In genomic region chr10:86600296-86600695, GRCh38 we compare ENCODE assay signal across 19 cellular contexts. TPM values are rescaled to one million over a fixed set of nuclear protein-coding genes. Genes with fewer than 3 reads are reported as not detected.
A peak's percentile ranks its signal among the peaks of the same experiment; 100 is the strongest.
DNase-seq lines count a peak whose midpoint lies in the region; ATAC-seq, FAIRE-seq and TF ChIP-seq lines count a peak whose summit lies in the region.
"Had no signal": no experiment of that assay in that cellular context is flagged by ENCODE, and none has a peak within 500 bp of the region (broad histone marks: within the 10 kb centered on the region; RNA-seq: fewer than 3 reads in every experiment).

No MANE protein-coding gene starts in this region.

- TF ChIP-seq POLR2A in HepG2 (IDR thresholded peaks at IDR 0.05; ENCODE audit: insufficient read depth in 1 of 2, low read depth in 2 of 2, low read length in 2 of 2) (no peak), right lobe of liver (IDR thresholded peaks at IDR 0.05) (no peak)

- no peaks in the 10 kb centered on the region for H3K79me2 ChIP-seq in HepG2 (ENCODE audit: insufficient read depth, low read length)
- no peaks in the 10 kb centered on the region for H3K79me2 ChIP-seq in neural progenitor cell (ENCODE audit: low read depth)

- H3K4me3 Mint-ChIP-seq in neural progenitor cell = no peak overlapping the region
- no peak overlapping the region for H3K4me3 Mint-ChIP-seq in activated CD4-positive, alpha-beta memory T cell treated with anti-CD3 and anti-CD28 coated beads, Interleukin-2, amount 10 ng/mL, durations not matched to agents 7 days and 5 days
- H3K4me3 Mint-ChIP-seq: CD8-positive, alpha-beta memory T cell; HFFc6 had no signal

- TF ChIP-seq RAD21 in HepG2 (CRISPR knock-in tag; IDR thresholded peaks at IDR 0.05) = no peak

- POLR2A ChIA-PET in HepG2 (lab: Yijun Ruan, JAX) = no interaction called here
- POLR2A ChIA-PET in activated CD4-positive, alpha-beta memory T cell treated with anti-CD3 and anti-CD28 coated beads, Interleukin-2, amount 10 ng/mL, durations not matched to agents 7 days and 5 days (lab: Charles Lee) = no interaction called here

- no peaks in the 10 kb centered on the region for H3K9me3 ChIP-seq in HepG2 (ENCODE audit: low read length)
- H3K9me3 ChIP-seq in right lobe of liver = no peaks in the 10 kb centered on the region
- H3K9me3 ChIP-seq in neural progenitor cell (ENCODE audit: low read depth) = no peaks in the 10 kb centered on the region
- H3K9me3 ChIP-seq: SJSA1 had no signal

- peak overlapping the region; percentile 51 for H3K4me2 ChIP-seq in HepG2 (ENCODE audit: low read depth, low read length)
- H3K4me2 ChIP-seq in neural progenitor cell = no peak overlapping the region

- no peak overlapping the region for H3K4me3 ChIP-seq in HepG2 (replicated peaks in 1 of 3; ENCODE audit: insufficient read depth in 1 of 3, low read depth in 2 of 3, low read length in 3 of 3)
- H3K4me3 ChIP-seq in right lobe of liver = no peak overlapping the region
- H3K4me3 ChIP-seq in neural progenitor cell = no peak overlapping the region
- H3K4me3 ChIP-seq: BLaER1 treated with 17β-estradiol and CSF1 and Interleukin-3, amounts not matched to agents 10 nM and 100 nM; SJSA1 had no signal

- H3K36me3 ChIP-seq in HepG2 (replicated peaks in 1 of 2; ENCODE audit: control insufficient read depth in 1 of 2, insufficient read depth in 2 of 2, low read length in 2 of 2) (no peaks in the 10 kb centered on the region), right lobe of liver (no peaks in the 10 kb centered on the region), neural progenitor cell (no peaks in the 10 kb centered on the region)
- H3K36me3 ChIP-seq: BLaER1 treated with 17β-estradiol and CSF1 and Interleukin-3, amounts not matched to agents 10 nM and 100 nM; SJSA1 had no signal

- H3K36me3 Mint-ChIP-seq in neural progenitor cell = no peaks in the 10 kb centered on the region
- H3K36me3 Mint-ChIP-seq in activated CD4-positive, alpha-beta memory T cell treated with anti-CD3 and anti-CD28 coated beads, Interleukin-2, amount 10 ng/mL, durations not matched to agents 7 days and 5 days (ENCODE audit: low read depth) = no peaks in the 10 kb centered on the region
- H3K36me3 Mint-ChIP-seq: CD8-positive, alpha-beta memory T cell had no signal

- CTCF ChIA-PET in HepG2 (lab: Yijun Ruan, JAX; ENCODE audit: low intra/inter-chr PET ratio, low total read pairs) = no interaction called here
- CTCF ChIA-PET in activated CD4-positive, alpha-beta memory T cell treated with anti-CD3 and anti-CD28 coated beads, Interleukin-2, amount 10 ng/mL, durations not matched to agents 7 days and 5 days (lab: Charles Lee) = no interaction called here

- peaks cover 8% of the 10 kb centered on the region for H3K4me1 Mint-ChIP-seq in neural progenitor cell
- H3K4me1 Mint-ChIP-seq in activated CD4-positive, alpha-beta memory T cell treated with anti-CD3 and anti-CD28 coated beads, Interleukin-2, amount 10 ng/mL, durations not matched to agents 7 days and 5 days = no peaks in the 10 kb centered on the region
- H3K4me1 Mint-ChIP-seq: CD8-positive, alpha-beta memory T cell had no signal

- H3K9ac ChIP-seq in HepG2 (ENCODE audit: insufficient read depth, low read depth, low read length) = no peak overlapping the region
- H3K9ac ChIP-seq in neural progenitor cell = no peak overlapping the region
- H3K9ac ChIP-seq: BLaER1 treated with 17β-estradiol and CSF1 and Interleukin-3, amounts not matched to agents 10 nM and 100 nM had no signal

- no peak for DNase-seq in HepG2 (ENCODE audit: low spot score)
- DNase-seq in right lobe of liver = no peak
- DNase-seq in RPMI7951 (ENCODE audit: low read depth) = peak; percentile 12
- no peak for DNase-seq in neural progenitor cell (ENCODE audit: low spot score)
- no peak for DNase-seq in HuH-7.5 (ENCODE audit: low spot score)
- no peak for DNase-seq in caudate nucleus (lab: John Stamatoyannopoulos, UW)
- no peak for DNase-seq in activated CD4-positive, alpha-beta memory T cell treated with anti-CD3 and anti-CD28 coated beads, Interleukin-2, amount 10 ng/mL, durations not matched to agents 7 days and 5 days
- no peak for DNase-seq in activated T-cell treated with anti-CD3 and anti-CD28 coated beads, Interleukin-2, amount 50 U/mL, for 48 hours
- DNase-seq: CD8-positive, alpha-beta memory T cell; DMS79 treated with DMSO at 0.1 percent for 48 hours; HFFc6; NCI-H187; NCI-H345; NCI-H526 treated with DMSO at 0.1 percent for 48 hours had no signal

- in situ Hi-C loops in HepG2 (cut with HindIII; ENCODE audit: extremely low pct_ligation_motif_present, low pct_unique_long_range_greater_than_20kb) = no loop called here

- 60% methylated on average over 2 of the region's 2 CpGs for WGBS in HepG2 (ENCODE audit: low lambda C conversion rate)
- WGBS in right lobe of liver (ENCODE audit: insufficient coverage, low coverage, low lambda C conversion rate, missing lambda C conversion rate) = 100% methylated on average over 1 of the region's 2 CpGs

- H3K27me3 ChIP-seq in HepG2 (ENCODE audit: control insufficient read depth in 1 of 2, insufficient read depth in 2 of 2, low read length in 2 of 2) (no peaks in the 10 kb centered on the region; a peak in 2 of 5 replicates), right lobe of liver (no peaks in the 10 kb centered on the region), neural progenitor cell (no peaks in the 10 kb centered on the region)
- H3K27me3 ChIP-seq: BLaER1 treated with 17β-estradiol and CSF1 and Interleukin-3, amounts not matched to agents 10 nM and 100 nM; SJSA1 had no signal

- BruUV-seq in HepG2 (replicated peaks; lab: Mats Ljungman, UMichigan) = no TSS peak

- TF ChIP-seq CTCF in HepG2 (CRISPR knock-in tag; IDR thresholded peaks at IDR 0.05) = no peak
- no peak for TF ChIP-seq CTCF in right lobe of liver (IDR thresholded peaks at IDR 0.05)
- no peak for TF ChIP-seq CTCF in neural progenitor cell (IDR thresholded peaks at IDR 0.05)

- H3K27ac ChIP-seq in HepG2 (ENCODE audit: extremely low read length, insufficient read depth, low read length) (no peak overlapping the region), right lobe of liver (no peak overlapping the region), neural progenitor cell (no peak overlapping the region), caudate nucleus (ENCODE audit: low read depth, low read length) (no peak overlapping the region)
- H3K27ac ChIP-seq: BLaER1 treated with 17β-estradiol and CSF1 and Interleukin-3, amounts not matched to agents 10 nM and 100 nM; SJSA1 had no signal

- H3K9me3 Mint-ChIP-seq in neural progenitor cell = no peaks in the 10 kb centered on the region
- no peaks in the 10 kb centered on the region for H3K9me3 Mint-ChIP-seq in activated CD4-positive, alpha-beta memory T cell treated with anti-CD3 and anti-CD28 coated beads, Interleukin-2, amount 10 ng/mL, durations not matched to agents 7 days and 5 days
- H3K9me3 Mint-ChIP-seq: CD8-positive, alpha-beta memory T cell; HFFc6 had no signal

- FAIRE-seq in HepG2 (lab: Jason Lieb, UNC) = no peak
- FAIRE-seq: D721Med, G401.6 had no signal

- H2AFZ ChIP-seq in HepG2 (ENCODE audit: low read length) (no peak overlapping the region), neural progenitor cell (replicated peaks) (peak overlapping the region; percentile 75)

- H4K20me1 ChIP-seq in HepG2 (ENCODE audit: insufficient read depth, low read length) = no peaks in the 10 kb centered on the region
- no peaks in the 10 kb centered on the region for H4K20me1 ChIP-seq in neural progenitor cell (ENCODE audit: low read depth)
- H4K20me1 ChIP-seq: BLaER1 treated with 17β-estradiol and CSF1 and Interleukin-3, amounts not matched to agents 10 nM and 100 nM had no signal

- intact Hi-C loops in HepG2 (cut with micrococcal nuclease; ENCODE audit: unreplicated experiment) = no loop called here
- intact Hi-C loops in right lobe of liver (cut with DNase I) = no loop called here

- TF ChIP-seq EP300 in HepG2 (IDR thresholded peaks at IDR 0.05; ENCODE audit: low read depth in 2 of 2, low read length in 2 of 2) (no peak), HepG2 (CRISPR knock-in tag; IDR thresholded peaks at IDR 0.05; ENCODE audit: borderline replicate concordance) (no peak)

- no peak overlapping the region for H3K27ac Mint-ChIP-seq in neural progenitor cell
- H3K27ac Mint-ChIP-seq in activated CD4-positive, alpha-beta memory T cell treated with anti-CD3 and anti-CD28 coated beads, Interleukin-2, amount 10 ng/mL, durations not matched to agents 7 days and 5 days = no peak overlapping the region
- H3K27ac Mint-ChIP-seq: HFFc6 had no signal

- ATAC-seq in HepG2 (no peak), right lobe of liver (no peak)

- peaks cover 41% of the 10 kb centered on the region for H3K4me1 ChIP-seq in HepG2 (ENCODE audit: insufficient read depth, low read length)
- H3K4me1 ChIP-seq in right lobe of liver = peaks cover 0 to 20% (median 2%) of the 10 kb centered on the region in 4 donors
- H3K4me1 ChIP-seq in neural progenitor cell = peaks cover 10% of the 10 kb centered on the region

- H3K27me3 Mint-ChIP-seq in neural progenitor cell (ENCODE audit: insufficient read depth, low read depth) = peaks cover 3% of the 10 kb centered on the region
- peaks cover 5% of the 10 kb centered on the region for H3K27me3 Mint-ChIP-seq in activated CD4-positive, alpha-beta memory T cell treated with anti-CD3 and anti-CD28 coated beads, Interleukin-2, amount 10 ng/mL, durations not matched to agents 7 days and 5 days

- no peaks in the 10 kb centered on the region for H3F3A ChIP-seq in neural progenitor cell (ENCODE audit: low read depth)

RNA-seq across cellular contexts. Expression of gene OPN4, which starts 54.1 kb away (rescaled TPM):
- total RNA-seq in HepG2 (2016; rRNA removed; fragmentation: Illumina TruSeq; extraction: Trizol) (not detected in 2 replicates), right lobe of liver (not detected), neural progenitor cell (ENCODE audit: low replicate concordance) (not detected in 2 replicates)
- not detected in 2 replicates for total RNA-seq in HepG2 (2016; cell fraction: cytosol; rRNA removed; fragmentation: Illumina TruSeq; extraction: Trizol; ENCODE audit: low read depth)
- not detected in 2 replicates for total RNA-seq in HepG2 (2016; cell fraction: insoluble cytoplasmic fraction; rRNA removed; fragmentation: Illumina TruSeq; extraction: Trizol)
- total RNA-seq in HepG2 (2016; cell fraction: membrane; rRNA removed; fragmentation: Illumina TruSeq; extraction: Trizol) = not detected in 2 replicates
- total RNA-seq in HepG2 (2016; cell fraction: nucleus; rRNA removed; fragmentation: Illumina TruSeq; extraction: Trizol) = not detected in 2 replicates
- polyA plus RNA-seq in HepG2 (2011; rRNA removed) = not detected in 2 replicates
- polyA plus RNA-seq in HepG2 (2011; cell fraction: cytosol; rRNA removed) = not detected in 2 replicates
- not detected in 2 replicates for polyA plus RNA-seq in HepG2 (2011; cell fraction: nucleus; rRNA removed)
- not detected in 2 replicates for polyA plus RNA-seq in HepG2 (2012)
- polyA plus RNA-seq in HepG2 (2016; cell fraction: cytosol; fragmentation: Illumina TruSeq; extraction: Trizol; ENCODE audit: low read depth) = not detected in 2 replicates
- not detected in 2 replicates for polyA plus RNA-seq in HepG2 (2016; cell fraction: insoluble cytoplasmic fraction; fragmentation: Illumina TruSeq; extraction: Trizol; ENCODE audit: low read depth)
- polyA plus RNA-seq in HepG2 (2016; cell fraction: membrane; fragmentation: Illumina TruSeq; extraction: Trizol; ENCODE audit: low read depth) = not detected in 2 replicates
- polyA plus RNA-seq in HepG2 (2016; cell fraction: nucleus; fragmentation: Illumina TruSeq; extraction: Trizol; ENCODE audit: insufficient read depth, low read depth) = not detected in 2 replicates
- not detected in 2 replicates for polyA minus RNA-seq in HepG2 (2011; rRNA and poly(A)+ RNA removed; ENCODE audit: low replicate concordance)
- not detected in 2 replicates for polyA minus RNA-seq in HepG2 (2011; cell fraction: cytosol; rRNA and poly(A)+ RNA removed)
- not detected in 2 replicates for polyA minus RNA-seq in HepG2 (2011; cell fraction: nucleus; rRNA and poly(A)+ RNA removed)
- not detected in 2 replicates for total RNA-seq in RPMI7951 (2014; rRNA removed; shearing (Covaris generic))
- not detected for total RNA-seq in activated CD4-positive, alpha-beta memory T cell treated with anti-CD3 and anti-CD28 coated beads, Interleukin-2, amount 10 ng/mL, durations not matched to agents 7 days and 5 days
- total RNA-seq: A172; CD8-positive, alpha-beta memory T cell; HFFc6; SJSA1 had no signal
- polyA plus RNA-seq: CD8-positive, alpha-beta memory T cell had no signal
